ENCODE assay signal across 1 cellular context in the genomic region with DNA sequence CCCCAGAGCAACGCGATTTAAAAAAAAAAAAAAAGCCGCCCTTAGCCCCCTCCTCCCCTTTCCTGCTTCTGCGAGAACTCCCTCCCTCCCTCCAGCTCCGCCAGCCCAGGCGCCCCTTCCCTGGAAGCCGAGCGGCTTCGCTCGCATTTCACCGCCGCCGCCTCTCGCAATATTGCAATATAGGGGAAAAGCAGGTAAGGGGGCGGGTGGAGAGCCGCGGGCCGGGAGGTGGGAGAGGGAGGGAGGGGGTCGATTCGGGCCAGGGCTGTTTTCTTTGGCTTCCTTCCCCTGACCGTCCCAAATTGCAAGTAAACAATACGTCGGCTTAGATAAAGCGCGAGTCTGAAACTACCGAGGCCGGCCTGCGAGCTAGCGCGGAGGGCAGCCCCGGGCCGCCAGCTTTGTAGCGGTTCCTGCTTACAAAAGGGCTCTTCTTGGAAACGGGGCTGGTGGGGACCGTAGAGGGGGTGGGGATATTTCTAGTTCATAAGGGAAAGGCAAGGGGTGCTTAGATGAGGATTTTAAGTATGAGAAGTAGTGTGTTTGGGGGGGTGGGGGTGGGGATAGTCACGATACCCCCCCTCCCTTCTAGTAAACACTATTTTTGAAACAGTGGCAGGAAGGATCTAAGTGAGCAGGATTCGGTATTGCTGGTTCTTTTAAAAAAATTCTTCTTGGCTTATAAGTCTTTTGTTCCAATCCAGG.
TF ChIP-seq lines count a peak whose summit lies in the region.

No MANE protein-coding gene starts in this region.

TF ChIP-seq in IMR-90, 13 proteins besides CTCF, POLR2A, EP300 and RAD21 (continued from another document):
- TF ChIP-seq, protein P1, sequence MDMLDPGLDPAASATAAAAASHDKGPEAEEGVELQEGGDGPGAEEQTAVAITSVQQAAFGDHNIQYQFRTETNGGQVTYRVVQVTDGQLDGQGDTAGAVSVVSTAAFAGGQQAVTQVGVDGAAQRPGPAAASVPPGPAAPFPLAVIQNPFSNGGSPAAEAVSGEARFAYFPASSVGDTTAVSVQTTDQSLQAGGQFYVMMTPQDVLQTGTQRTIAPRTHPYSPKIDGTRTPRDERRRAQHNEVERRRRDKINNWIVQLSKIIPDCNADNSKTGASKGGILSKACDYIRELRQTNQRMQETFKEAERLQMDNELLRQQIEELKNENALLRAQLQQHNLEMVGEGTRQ (IDR thresholded peaks at IDR 0.05; ENCODE audit: low read depth, low read length) = no peak
- TF ChIP-seq MAFK (IDR thresholded peaks at IDR 0.05; ENCODE audit: low read depth, low read length) = no peak
TF ChIP-seq in IMR-90: peak in this region for 0.
